22 cellular contexts compared by ENCODE assay signal in the genomic region with DNA sequence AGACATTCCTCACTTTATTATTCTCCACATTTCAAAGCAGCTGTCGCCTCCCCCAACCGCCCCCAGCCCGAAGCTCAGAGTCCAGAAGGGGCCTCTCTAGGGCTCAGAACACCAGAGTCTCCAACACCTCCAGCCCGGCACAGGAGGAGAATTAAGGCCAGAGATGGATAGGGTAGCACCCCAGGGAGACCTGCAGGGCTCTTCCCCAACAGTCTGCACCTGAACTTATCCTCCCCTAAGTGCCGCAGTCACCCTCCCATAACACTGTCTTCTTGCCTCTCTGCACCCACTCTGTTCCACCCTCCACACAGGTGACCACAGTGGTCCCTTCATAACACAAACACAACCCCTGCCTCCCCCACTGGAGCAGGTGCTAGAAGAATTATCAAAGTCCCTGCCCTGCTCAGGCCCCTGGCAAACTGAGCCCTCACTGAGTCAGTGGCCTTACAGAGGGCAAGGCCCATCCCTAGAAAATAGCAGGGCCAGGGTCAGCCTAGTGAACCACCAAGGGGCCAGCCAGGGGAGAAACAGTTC. TPM values are rescaled to one million over a fixed set of nuclear protein-coding genes. Genes with fewer than 3 reads are reported as not detected.
DNase-seq lines count a peak whose midpoint lies in the region; ATAC-seq and TF ChIP-seq lines count a peak whose summit lies in the region.
"Had no signal": no experiment of that assay in that cellular context is flagged by ENCODE, and none has a peak within 500 bp of the region (broad histone marks: within the 10 kb centered on the region; RNA-seq: fewer than 3 reads in every experiment).

No MANE protein-coding gene starts in this region.

- H3K4me3 ChIP-seq in lower leg skin (ENCODE audit: low read depth, poor library complexity, severe bottlenecking) (no peak overlapping the region), smooth muscle cell (no peak overlapping the region)
- H3K4me3 ChIP-seq: GM12878, testis had no signal

- no peaks in the 10 kb centered on the region for H3K79me2 ChIP-seq in smooth muscle cell (ENCODE audit: low read depth)

- no peaks in the 10 kb centered on the region for H3K27me3 Mint-ChIP-seq in activated naive CD4-positive, alpha-beta T cell treated with anti-CD3 and anti-CD28 coated beads, Interleukin-2, amount 50 U/mL, for 24 hours
- H3K27me3 Mint-ChIP-seq in brain = peaks cover 4% of the 10 kb centered on the region
- H3K27me3 Mint-ChIP-seq: memory B cell; naive thymus-derived CD8-positive, alpha-beta T cell had no signal

- H3K27ac Mint-ChIP-seq in activated naive CD4-positive, alpha-beta T cell treated with anti-CD3 and anti-CD28 coated beads, Interleukin-2, amount 50 U/mL, for 24 hours = peak overlapping the region; percentile 59
- peak overlapping the region in 3 of 5 experiments; percentile 47 to 96 (median 57) for H3K27ac Mint-ChIP-seq in brain
- H3K27ac Mint-ChIP-seq: memory B cell had no signal

- H3K27ac ChIP-seq in smooth muscle cell (ENCODE audit: low read depth) = peak overlapping the region; percentile 7
- H3K27ac ChIP-seq: testis, VCaP had no signal

- no peaks in the 10 kb centered on the region for H3K9me3 ChIP-seq in smooth muscle cell (replicated peaks; ENCODE audit: low read depth)
- H3K9me3 ChIP-seq: testis had no signal

- peaks cover 12% of the 10 kb centered on the region for H3K4me1 Mint-ChIP-seq in activated naive CD4-positive, alpha-beta T cell treated with anti-CD3 and anti-CD28 coated beads, Interleukin-2, amount 50 U/mL, for 24 hours
- peaks cover 17% of the 10 kb centered on the region for H3K4me1 Mint-ChIP-seq in brain

- no peak overlapping the region for H3K9ac ChIP-seq in smooth muscle cell (ENCODE audit: low read depth)

- peaks cover 14% of the 10 kb centered on the region for H3K4me1 ChIP-seq in smooth muscle cell (ENCODE audit: low read depth)

- ATAC-seq in HG02840 (IDR thresholded peaks at IDR 0.05; ENCODE audit: low FRiP score, unreplicated experiment) = no peak
- ATAC-seq: GM12878; naive thymus-derived CD8-positive, alpha-beta T cell had no signal

- no peak overlapping the region for H2AFZ ChIP-seq in smooth muscle cell (ENCODE audit: low read depth)

- no peaks in the 10 kb centered on the region for H3K27me3 ChIP-seq in smooth muscle cell (ENCODE audit: low read depth)
- H3K27me3 ChIP-seq: testis had no signal

- H3F3A ChIP-seq in smooth muscle cell (ENCODE audit: low read depth) = peaks cover 14% of the 10 kb centered on the region

- H3K4me2 ChIP-seq in smooth muscle cell = peak overlapping the region; percentile 17

- no peaks in the 10 kb centered on the region for H3K36me3 Mint-ChIP-seq in activated naive CD4-positive, alpha-beta T cell treated with anti-CD3 and anti-CD28 coated beads, Interleukin-2, amount 50 U/mL, for 24 hours
- no peaks in the 10 kb centered on the region for H3K36me3 Mint-ChIP-seq in brain
- H3K36me3 Mint-ChIP-seq: memory B cell; naive thymus-derived CD8-positive, alpha-beta T cell had no signal

- TF ChIP-seq CTCF in brain (conservative IDR thresholded peaks at IDR 0.05) (no peak), lower leg skin (IDR thresholded peaks at IDR 0.05) (no peak), smooth muscle cell (IDR thresholded peaks at IDR 0.05; ENCODE audit: borderline replicate concordance, insufficient read depth, poor library complexity, severe bottlenecking) (no peak)

- H3K4me3 Mint-ChIP-seq in activated naive CD4-positive, alpha-beta T cell treated with anti-CD3 and anti-CD28 coated beads, Interleukin-2, amount 50 U/mL, for 24 hours = no peak overlapping the region
- peak overlapping the region in 2 of 5 experiments; percentile 20 to 29 for H3K4me3 Mint-ChIP-seq in brain
- H3K4me3 Mint-ChIP-seq: H9, memory B cell had no signal

- no peak for DNase-seq in activated naive CD4-positive, alpha-beta T cell treated with Interleukin-2 at 50 U/mL for 16 hours
- peak; percentile 3 to 81 for DNase-seq in lower leg skin (ENCODE audit: low spot score in 2 of 2)
- DNase-seq in smooth muscle cell (lab: John Stamatoyannopoulos, UW; ENCODE audit: unreplicated experiment) = no peak
- no peak for DNase-seq in T-helper 2 cell
- DNase-seq in NCI-H187 (lab: John Stamatoyannopoulos, UW) = no peak
- DNase-seq: effector memory CD4-positive, alpha-beta T cell; GF-D8; NCI-H1417; NCI-H2171; NCI-H774; OCI-M1 had no signal

- no peaks in the 10 kb centered on the region for H4K20me1 ChIP-seq in smooth muscle cell (ENCODE audit: low read depth)

- TF ChIP-seq POLR2A in lower leg skin (IDR thresholded peaks at IDR 0.05) = no peak

- 86 to 89% methylated on average over 5 of the region's 5 CpGs for WGBS in lower leg skin, 2 donors
- WGBS in smooth muscle cell (ENCODE audit: low lambda C conversion rate) = 43% methylated on average over 5 of the region's 5 CpGs

- H3K36me3 ChIP-seq in smooth muscle cell (ENCODE audit: low read depth) = no peaks in the 10 kb centered on the region

- H3K9me3 Mint-ChIP-seq in activated naive CD4-positive, alpha-beta T cell treated with anti-CD3 and anti-CD28 coated beads, Interleukin-2, amount 50 U/mL, for 24 hours = no peaks in the 10 kb centered on the region
- H3K9me3 Mint-ChIP-seq in brain = peaks cover 0 to 3% (median under 1%) of the 10 kb centered on the region in 5 experiments
- H3K9me3 Mint-ChIP-seq: H9, memory B cell had no signal

- intact Hi-C loops in lower leg skin (cut with DNase I; ENCODE audit: low total_unique reads) = no loop called here

RNA-seq across cellular contexts. Expression of gene MYL3, which starts 14.1 kb away (rescaled TPM):
- polyA plus RNA-seq in brain (ENCODE audit: insufficient read depth, low read depth, low replicate concordance) (4.8 TPM), smooth muscle cell (14.4 and 25.6 TPM in 2 replicates)
- total RNA-seq in lower leg skin (1 to 10 TPM in 2 of 4 donors, under 1 TPM in 1, not detected in 1; 0.59 to 1.7 (median 1.3) TPM), smooth muscle cell (8.4 and 13.8 TPM in 2 replicates)
- total RNA-seq: GM12878; naive thymus-derived CD8-positive, alpha-beta T cell; T-helper 1 cell treated with Interleukin-12 subunit alpha and Interleukin-12 subunit beta and Interleukin-4 antibody, amounts not matched to agents 30 ng/mL and 1 ng/mL, for 36 hours had no signal
- polyA plus RNA-seq: AG04450; naive thymus-derived CD8-positive, alpha-beta T cell had no signal

RNA-seq across cellular contexts. Expression of gene PTH1R, which starts 28.4 kb away (rescaled TPM):
- 10.9 TPM for polyA plus RNA-seq in brain (ENCODE audit: insufficient read depth, low read depth, low replicate concordance)
- 1 to 10 TPM; 1.8 to 5.4 (median 2.5) TPM for total RNA-seq in lower leg skin
- total RNA-seq in smooth muscle cell = 15.4 and 17.7 TPM in 2 replicates
- polyA plus RNA-seq in smooth muscle cell = 39.2 and 50.6 TPM in 2 replicates
- total RNA-seq: GM12878; naive thymus-derived CD8-positive, alpha-beta T cell; T-helper 1 cell treated with Interleukin-12 subunit alpha and Interleukin-12 subunit beta and Interleukin-4 antibody, amounts not matched to agents 30 ng/mL and 1 ng/mL, for 36 hours had no signal
- polyA plus RNA-seq: GM12878; naive thymus-derived CD8-positive, alpha-beta T cell had no signal

Comparison
In these comparisons a context has a peak if more than half of its experiments do, and no peak if none do; other contexts are left out.
1. DNase-seq: peak in lower leg skin (2 of 2); none in activated naive CD4-positive, alpha-beta T cell treated with Interleukin-2 at 50 U/mL for 16 hours (single experiment), smooth muscle cell (single experiment), T-helper 2 cell (0 of 5) and NCI-H187 (0 of 2).